17 cellular contexts compared by ENCODE assay signal in the genomic region with DNA sequence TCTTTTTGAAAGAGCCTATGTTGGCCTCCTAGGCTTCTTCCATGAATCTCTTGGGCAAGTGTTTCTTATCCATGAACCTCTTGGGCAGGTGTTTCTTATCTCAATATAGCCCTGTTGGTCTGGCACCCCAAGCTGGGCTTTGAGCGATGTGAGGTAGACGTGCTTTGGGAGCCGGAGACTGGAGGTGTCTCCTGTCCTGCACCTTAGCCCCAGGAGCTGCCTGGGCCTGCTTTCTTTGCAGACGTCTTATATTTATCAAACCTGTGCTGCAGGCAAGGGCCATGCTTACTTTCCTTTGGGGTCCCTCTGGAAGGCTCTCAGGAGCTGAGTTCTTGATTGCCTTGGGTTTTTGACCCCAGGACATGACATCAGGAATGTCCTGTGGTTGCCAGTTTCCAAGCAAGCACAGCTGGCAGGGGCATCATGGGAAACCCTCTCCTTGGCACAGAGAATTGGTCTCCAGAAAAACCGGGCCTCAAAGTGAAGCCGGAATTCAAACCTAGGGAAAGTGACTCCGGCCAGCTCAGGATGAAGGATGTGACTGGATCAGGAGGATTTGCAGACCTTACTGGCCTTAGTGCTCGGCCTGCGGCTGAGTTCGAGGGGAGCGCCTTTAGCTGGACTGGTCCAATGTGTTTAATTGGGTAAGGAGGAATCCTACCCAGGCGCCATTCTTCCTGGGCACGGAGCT. TPM values are rescaled to one million over a fixed set of nuclear protein-coding genes. Genes with fewer than 3 reads are reported as not detected.
DNase-seq lines count a peak whose midpoint lies in the region; ATAC-seq and TF ChIP-seq lines count a peak whose summit lies in the region.
"Had no signal": no experiment of that assay in that cellular context is flagged by ENCODE, and none has a peak within 500 bp of the region (broad histone marks: within the 10 kb centered on the region; RNA-seq: fewer than 3 reads in every experiment).

No MANE protein-coding gene starts in this region.

- TF ChIP-seq CTCF in Peyer's patch (IDR thresholded peaks at IDR 0.05) (no peak), coronary artery (IDR thresholded peaks at IDR 0.05) (no peak)

- H3K36me3 Mint-ChIP-seq in effector memory CD8-positive, alpha-beta T cell (ENCODE audit: insufficient read depth), result no peaks in the 10 kb centered on the region
- H3K36me3 Mint-ChIP-seq: CD4-positive, alpha-beta memory T cell had no signal

- H3K27me3 ChIP-seq in Peyer's patch, result no peaks in the 10 kb centered on the region

- H3K27me3 Mint-ChIP-seq in effector memory CD8-positive, alpha-beta T cell, result peaks cover 22 to 54% of the 10 kb centered on the region in 2 donors

- intact Hi-C loops in sciatic nerve (cut with DNase I), result no loop called here

- no peak for ATAC-seq in sciatic nerve
- no peak for ATAC-seq in effector memory CD8-positive, alpha-beta T cell (replicated peaks)
- ATAC-seq: GM23338, HCT116 had no signal

- peaks cover 0 to 9% (median 0%) of the 10 kb centered on the region in 4 donors for H3K4me1 ChIP-seq in Peyer's patch

- H3K4me3 ChIP-seq in Peyer's patch (no peak overlapping the region), coronary artery (no peak overlapping the region)
- H3K4me3 ChIP-seq: GM23338 had no signal

- H3K27ac ChIP-seq in Peyer's patch, result no peak overlapping the region
- no peak overlapping the region for H3K27ac ChIP-seq in coronary artery
- H3K27ac ChIP-seq: C4-2B had no signal

- H3K36me3 ChIP-seq in Peyer's patch, result no peaks in the 10 kb centered on the region

- H3K4me1 Mint-ChIP-seq in effector memory CD8-positive, alpha-beta T cell (ENCODE audit: low read depth in 2 of 2), result peaks cover 0 to 9% of the 10 kb centered on the region in 2 donors

- DNase-seq in Peyer's patch (peak in 2 of 3 donors; percentile 7 to 19), coronary artery (ENCODE audit: low spot score) (peak; percentile 50), sciatic nerve (ENCODE audit: low spot score) (peak; percentile 15), NCI-H510A treated with DMSO at 0.1 percent for 48 hours (lab: John Stamatoyannopoulos, UW) (no peak)
- no peak for DNase-seq in stimulated activated naive CD4-positive, alpha-beta T cell (lab: John Stamatoyannopoulos, UW)
- no peak for DNase-seq in effector memory CD8-positive, alpha-beta T cell
- DNase-seq: ACHN; AML-193; Calu3; CD4-positive, alpha-beta memory T cell; DMS79 treated with DMSO at 0.1 percent for 48 hours; GF-D8; HFFc6; IMR-90 had no signal

- no peaks in the 10 kb centered on the region for H3K9me3 Mint-ChIP-seq in effector memory CD8-positive, alpha-beta T cell
- H3K9me3 Mint-ChIP-seq: CD4-positive, alpha-beta memory T cell; GM23338 had no signal

- H3K9me3 ChIP-seq in Peyer's patch, result no peaks in the 10 kb centered on the region

- TF ChIP-seq POLR2A in Peyer's patch (IDR thresholded peaks at IDR 0.05), result no peak

- no peak overlapping the region for H3K4me3 Mint-ChIP-seq in effector memory CD8-positive, alpha-beta T cell
- H3K4me3 Mint-ChIP-seq: GM23338, HFFc6 had no signal

- no peak overlapping the region for H3K27ac Mint-ChIP-seq in effector memory CD8-positive, alpha-beta T cell
- H3K27ac Mint-ChIP-seq: CD4-positive, alpha-beta memory T cell; GM23338; HFFc6 had no signal

RNA-seq across cellular contexts. Expression of a gene that starts 2.8 kb away (rescaled TPM):
- total RNA-seq in Peyer's patch (1 to 10 TPM in 1 of 4 donors, under 1 TPM in 3; 0.18 to 2.5 (median 0.23) TPM), sciatic nerve (1.1 TPM)

Comparison
In these comparisons a context has a peak if more than half of its experiments do, and no peak if none do; other contexts are left out.
1. DNase-seq: peak in Peyer's patch (2 of 3), coronary artery (single experiment) and sciatic nerve (single experiment); none in stimulated activated naive CD4-positive, alpha-beta T cell (0 of 6), NCI-H510A treated with DMSO at 0.1 percent for 48 hours (single experiment) and effector memory CD8-positive, alpha-beta T cell (0 of 3).